Comparison of ENCODE assay signal across 7 cellular contexts in genomic region chr17:73768691-73769090, GRCh38.
"Had no signal": no experiment of that assay in that cellular context is flagged by ENCODE, and none has a peak within 500 bp of the region (broad histone marks: within the 10 kb centered on the region; RNA-seq: fewer than 3 reads in every experiment).

No MANE protein-coding gene starts in this region.

- H3K4me1 Mint-ChIP-seq: GM23338, IgD-negative memory B cell had no signal

- H3K4me2 ChIP-seq: GM23338 had no signal

- H3K9me3 Mint-ChIP-seq: GM23338, IgD-negative memory B cell had no signal

- H3K4me3 ChIP-seq: GM23338, HAP-1 had no signal

- H3K9me3 ChIP-seq: HAP-1 had no signal

- H3K4me1 ChIP-seq: HAP-1 had no signal

- ATAC-seq: GM23338, HCT116, HepG2 had no signal

- H3K27ac Mint-ChIP-seq: GM23338, HFFc6, IgD-negative memory B cell had no signal

- H3K4me3 Mint-ChIP-seq: GM23338, HFFc6, IgD-negative memory B cell had no signal

- H3K27ac ChIP-seq: HL-60 had no signal

- H2AFZ ChIP-seq: GM23338 had no signal

- DNase-seq: HFFc6 had no signal

- H3K36me3 ChIP-seq: HAP-1 had no signal
